Comparison of ENCODE assay signal across 23 cellular contexts in genomic region chr2:207892676-207893402, GRCh38.
A peak's percentile ranks its signal among the peaks of the same experiment; 100 is the strongest.
DNase-seq lines count a peak whose midpoint lies in the region; FAIRE-seq and TF ChIP-seq lines count a peak whose summit lies in the region.
"Had no signal": no experiment of that assay in that cellular context is flagged by ENCODE, and none has a peak within 500 bp of the region (broad histone marks: within the 10 kb centered on the region; RNA-seq: fewer than 3 reads in every experiment).

No MANE protein-coding gene starts in this region.

- H3K36me3 ChIP-seq in breast epithelium: no peaks in the 10 kb centered on the region
- no peaks in the 10 kb centered on the region for H3K36me3 ChIP-seq in mammary epithelial cell (ENCODE audit: insufficient read depth, low read length)
- H3K36me3 ChIP-seq in small intestine (ENCODE audit: control insufficient read depth in 2 of 2, insufficient read depth in 2 of 2, low read length in 2 of 2): no peaks in the 10 kb centered on the region
- H3K36me3 ChIP-seq: HAP-1, left lung, tibial nerve had no signal

- no peaks in the 10 kb centered on the region for H3K27me3 ChIP-seq in breast epithelium
- no peaks in the 10 kb centered on the region for H3K27me3 ChIP-seq in mammary epithelial cell (ENCODE audit: insufficient read depth, low read length)
- no peaks in the 10 kb centered on the region for H3K27me3 ChIP-seq in small intestine (ENCODE audit: control insufficient read depth in 2 of 2, insufficient read depth in 2 of 2, low read length in 2 of 2)
- H3K27me3 ChIP-seq: left lung, tibial nerve had no signal

- H4K20me1 ChIP-seq in mammary epithelial cell (ENCODE audit: insufficient read depth, low read length): no peaks in the 10 kb centered on the region

- H3K27ac ChIP-seq in breast epithelium (peak overlapping the region; percentile 44 to 65), mammary epithelial cell (ENCODE audit: insufficient read depth, low read depth, low read length) (no peak overlapping the region), caudate nucleus (ENCODE audit: low read depth, low read length) (peak overlapping the region; percentile 56), small intestine (ENCODE audit: low read depth in 1 of 2, low read length in 1 of 2) (no peak overlapping the region)
- H3K27ac ChIP-seq: HL-60, left lung, tibial nerve had no signal

- TF ChIP-seq POLR2A in breast epithelium (IDR thresholded peaks at IDR 0.05): no peak

- H3K4me1 Mint-ChIP-seq in nephron: peaks cover 50% of the 10 kb centered on the region

- no peak overlapping the region for H3K9ac ChIP-seq in mammary epithelial cell (ENCODE audit: insufficient read depth, low read length)

- no peaks in the 10 kb centered on the region for H3K79me2 ChIP-seq in mammary epithelial cell (ENCODE audit: insufficient read depth, low read length)

- peak overlapping the region; percentile 84 to 92 (median 85) for H3K27ac Mint-ChIP-seq in nephron
- H3K27ac Mint-ChIP-seq: activated naive CD4-positive, alpha-beta T cell treated with anti-CD3 and anti-CD28 coated beads, Interleukin-2, amount 50 U/mL, for 72 hours had no signal

- H3K4me3 ChIP-seq in breast epithelium (no peak overlapping the region), mammary epithelial cell (replicated peaks in 1 of 3; ENCODE audit: insufficient read depth in 1 of 3, low read depth in 2 of 3, low read length in 3 of 3) (no peak overlapping the region), small intestine (ENCODE audit: low read depth in 1 of 2, low read length in 2 of 2) (no peak overlapping the region)
- H3K4me3 ChIP-seq: HAP-1, left lung, mucosa of descending colon, tibial nerve had no signal

- TF ChIP-seq CTCF in breast epithelium (IDR thresholded peaks at IDR 0.05) (no peak), mammary epithelial cell (conservative IDR thresholded peaks at IDR 0.05 in 1 of 2, IDR thresholded peaks at IDR 0.05 in 1 of 2; ENCODE audit: extremely low read depth in 1 of 2, insufficient read depth in 1 of 2, low read depth in 1 of 2, low read length in 2 of 2) (no peak), nephron (IDR thresholded peaks at IDR 0.05; ENCODE audit: unreplicated experiment in 3 of 3) (no peak)

- in situ Hi-C loops in mammary epithelial cell (cut with MboI; ENCODE audit: low sequenced_read_pairs in 2 of 2): no loop called here

- no peak for DNase-seq in breast epithelium (ENCODE audit: low spot score in 2 of 2)
- DNase-seq in mammary epithelial cell: no peak
- DNase-seq in caudate nucleus (lab: John Stamatoyannopoulos, UW): peak in 2 of 61 donors; percentile 2 to 49
- no peak for DNase-seq in glomerular visceral epithelial cell (ENCODE audit: extremely low spot score)
- no peak for DNase-seq in NCI-H128 (lab: John Stamatoyannopoulos, UW; ENCODE audit: unreplicated experiment)
- no peak for DNase-seq in small intestine
- DNase-seq in activated effector memory CD4-positive, alpha-beta T cell treated with Interleukin-2 at 50 U/mL for 16 hours: no peak
- DNase-seq: 8988T; central memory CD4-positive, alpha-beta T cell; KBM-7; left lung; mucosa of descending colon; NCI-H1048; stimulated activated CD4-positive, alpha-beta T cell treated with anti-CD3 and anti-CD28 coated beads, Interleukin-4, amount 100 ng/mL, for 24 hours had no signal

- WGBS in mammary epithelial cell (ENCODE audit: low coverage, missing lambda C conversion rate): 39% methylated on average over 7 of the region's 7 CpGs
- WGBS in small intestine, 3 donors: 83 to 87% (median 84%) methylated on average over 7 of the region's 7 CpGs

- CTCF ChIA-PET in mammary epithelial cell (lab: Charles Lee; ENCODE audit: low non-redundant PET): no interaction called here

- H3K9me3 Mint-ChIP-seq in nephron: no peaks in the 10 kb centered on the region
- H3K9me3 Mint-ChIP-seq: activated naive CD4-positive, alpha-beta T cell treated with anti-CD3 and anti-CD28 coated beads, Interleukin-2, amount 50 U/mL, for 72 hours; CD14-positive monocyte had no signal

- no peak overlapping the region for H3K4me2 ChIP-seq in mammary epithelial cell (ENCODE audit: insufficient read depth, low read depth, low read length)

- intact Hi-C loops in breast epithelium (cut with DNase I; ENCODE audit: low total_unique reads): no loop called here
- intact Hi-C loops in mammary epithelial cell (cut with micrococcal nuclease): no loop called here

- no peak overlapping the region for H2AFZ ChIP-seq in mammary epithelial cell (ENCODE audit: low read depth, low read length)

- H3K4me3 Mint-ChIP-seq in nephron: peak overlapping the region in 1 of 3 experiments; percentile 5
- H3K4me3 Mint-ChIP-seq: CD14-positive monocyte had no signal

- no peaks in the 10 kb centered on the region for H3K36me3 Mint-ChIP-seq in nephron (ENCODE audit: low read depth)
- H3K36me3 Mint-ChIP-seq: activated naive CD4-positive, alpha-beta T cell treated with anti-CD3 and anti-CD28 coated beads, Interleukin-2, amount 50 U/mL, for 72 hours had no signal

- H3K9me3 ChIP-seq in breast epithelium (no peaks in the 10 kb centered on the region), mammary epithelial cell (replicated peaks; ENCODE audit: insufficient read depth, low read length) (no peaks in the 10 kb centered on the region), small intestine (ENCODE audit: control insufficient read depth, low read depth) (no peaks in the 10 kb centered on the region)
- H3K9me3 ChIP-seq: HAP-1, left lung, mucosa of descending colon, tibial nerve had no signal

- peaks cover 4% of the 10 kb centered on the region for H3K27me3 Mint-ChIP-seq in nephron (ENCODE audit: low read depth)

- dilution Hi-C loops in mammary epithelial cell (cut with HindIII; ENCODE audit: low sequenced_read_pairs): no loop called here

- H3K4me1 ChIP-seq in breast epithelium (no peaks in the 10 kb centered on the region), mammary epithelial cell (ENCODE audit: insufficient read depth, low read length) (no peaks in the 10 kb centered on the region), small intestine (ENCODE audit: control insufficient read depth in 2 of 2, insufficient read depth in 1 of 2, low read depth in 1 of 2, low read length in 1 of 2) (peaks cover 2 to 6% of the 10 kb centered on the region in 2 donors)
- H3K4me1 ChIP-seq: left lung had no signal

- FAIRE-seq in small intestine (lab: Jason Lieb, UNC): no peak
- FAIRE-seq: endometrium, frontal cortex, RCC 7860 had no signal

- BruUV-seq in mammary epithelial cell (replicated peaks; lab: Mats Ljungman, UMichigan): no TSS peak

Comparison
In these comparisons a context has a peak if more than half of its experiments do, and no peak if none do; other contexts are left out.
1. H3K27ac ChIP-seq: peak in breast epithelium (2 of 2) and caudate nucleus (single experiment); none in mammary epithelial cell (single experiment) and small intestine (0 of 2).